In genomic region chr18:21598726-21599584, GRCh38 we compare ENCODE assay signal across 8 cellular contexts. TPM values are rescaled to one million over a fixed set of nuclear protein-coding genes. Genes with fewer than 3 reads are reported as not detected.
DNase-seq lines count a peak whose midpoint lies in the region; ATAC-seq and TF ChIP-seq lines count a peak whose summit lies in the region.

No MANE protein-coding gene starts in this region.

- H3K36me3 Mint-ChIP-seq in naive thymus-derived CD8-positive, alpha-beta T cell = peaks cover 0 to 4% (median 0%) of the 10 kb centered on the region in 3 donors

- peak overlapping the region; percentile 91 to 99 (median 98) for H3K4me3 Mint-ChIP-seq in naive thymus-derived CD8-positive, alpha-beta T cell

- peaks cover 0 to 3% (median 0%) of the 10 kb centered on the region in 5 donors for H3K27me3 Mint-ChIP-seq in naive thymus-derived CD8-positive, alpha-beta T cell

- peak overlapping the region; percentile 99 for H3K4me3 ChIP-seq in choroid plexus epithelial cell (ENCODE audit: low read depth, low read length)

- no peak for TF ChIP-seq CTCF in choroid plexus epithelial cell (conservative IDR thresholded peaks at IDR 0.05; ENCODE audit: low read depth, low read length)

- intact Hi-C loops in head of caudate nucleus (cut with DNase I) = no loop called here

- POLR2A ChIA-PET in naive thymus-derived CD8-positive, alpha-beta T cell (lab: Charles Lee) = interaction anchor here (0.5 to 4.2 kb wide), 10 partner anchors 10 to 143 kb away, joined by 3 to 109 read pairs (median 8); partner anchors contain the start of genes ABHD3, MIB1 and SNRPD1

- peaks cover 0 to 4% (median 0%) of the 10 kb centered on the region in 9 donors for H3K9me3 Mint-ChIP-seq in naive thymus-derived CD8-positive, alpha-beta T cell

- DNase-seq in DMS53 (lab: John Stamatoyannopoulos, UW) (peak; percentile 13), DMS53 treated with DMSO at 0.1 percent for 48 hours (lab: John Stamatoyannopoulos, UW; ENCODE audit: unreplicated experiment) (no peak), NAMALWA (ENCODE audit: low spot score) (peak; percentile 57), choroid plexus epithelial cell (ENCODE audit: low read depth) (no peak), T-helper 9 cell (no peak), head of caudate nucleus (no peak)
- no peak for DNase-seq in naive thymus-derived CD8-positive, alpha-beta T cell
- no peak for DNase-seq in activated effector memory CD4-positive, alpha-beta T cell treated with Interleukin-2 at 50 U/mL for 16 hours

- H3K27ac Mint-ChIP-seq in naive thymus-derived CD8-positive, alpha-beta T cell = peak overlapping the region; percentile 97 to 100 (median 99)

- peaks cover 16 to 54% (median 43%) of the 10 kb centered on the region in 4 donors for H3K4me1 Mint-ChIP-seq in naive thymus-derived CD8-positive, alpha-beta T cell

- ATAC-seq in naive thymus-derived CD8-positive, alpha-beta T cell = no peak

RNA-seq across cellular contexts. Expression of gene ESCO1, which starts 1.5 kb away (rescaled TPM):
- 10 to 100 TPM; 32.3 to 33.0 TPM for total RNA-seq in naive thymus-derived CD8-positive, alpha-beta T cell
- polyA plus RNA-seq in naive thymus-derived CD8-positive, alpha-beta T cell = 1 to 10 TPM; 5.7 to 9.0 (median 7.5) TPM

RNA-seq across cellular contexts. Expression of gene SNRPD1, which starts 13.2 kb away (rescaled TPM):
- 10 to 100 TPM; 30.1 to 31.3 TPM for total RNA-seq in naive thymus-derived CD8-positive, alpha-beta T cell
- polyA plus RNA-seq in naive thymus-derived CD8-positive, alpha-beta T cell = 10 to 100 TPM; 70.1 to 83.6 (median 78.5) TPM

Comparison
In these comparisons a context has a peak if more than half of its experiments do, and no peak if none do; other contexts are left out.
1. DNase-seq: peak in DMS53 (single experiment) and NAMALWA (single experiment); none in DMS53 treated with DMSO at 0.1 percent for 48 hours (single experiment), choroid plexus epithelial cell (single experiment), naive thymus-derived CD8-positive, alpha-beta T cell (0 of 10), T-helper 9 cell (single experiment), head of caudate nucleus (0 of 42) and activated effector memory CD4-positive, alpha-beta T cell treated with Interleukin-2 at 50 U/mL for 16 hours (single experiment).